36 cellular contexts compared by ENCODE assay signal in the genomic region with DNA sequence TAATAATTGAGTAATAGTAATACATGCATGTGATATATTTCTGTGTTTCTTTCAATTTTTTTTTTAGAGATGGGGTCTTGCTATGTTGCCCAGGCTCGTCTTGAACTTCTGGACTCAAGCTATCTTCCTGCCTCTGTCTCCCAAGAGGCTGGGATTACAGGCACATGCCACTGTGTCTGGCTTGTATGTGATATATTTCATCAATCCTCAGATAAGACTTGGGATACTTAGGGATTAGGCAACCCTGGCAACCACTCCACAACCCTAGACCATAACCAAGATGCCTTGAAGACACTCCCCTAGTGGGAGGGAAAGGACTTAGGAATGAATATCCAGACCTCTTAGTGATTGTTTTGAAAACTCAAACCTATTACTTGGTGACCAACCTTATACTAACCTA.
DNase-seq lines count a peak whose midpoint lies in the region; ATAC-seq, FAIRE-seq and TF ChIP-seq lines count a peak whose summit lies in the region.
"Had no signal": no experiment of that assay in that cellular context is flagged by ENCODE, and none has a peak within 500 bp of the region (broad histone marks: within the 10 kb centered on the region; RNA-seq: fewer than 3 reads in every experiment).

No MANE protein-coding gene starts in this region.

- no peaks in the 10 kb centered on the region for H3K9me3 ChIP-seq in heart right ventricle
- no peaks in the 10 kb centered on the region for H3K9me3 ChIP-seq in smooth muscle cell (replicated peaks; ENCODE audit: low read depth)
- H3K9me3 ChIP-seq in osteoblast (ENCODE audit: low read depth, low read length): no peaks in the 10 kb centered on the region
- H3K9me3 ChIP-seq: lower lobe of right lung, Peyer's patch, testis had no signal

- peaks cover 2% of the 10 kb centered on the region for H3K27me3 Mint-ChIP-seq in glutamatergic neuron (ENCODE audit: unreplicated experiment)

- H3K4me1 ChIP-seq in heart right ventricle (peaks cover 0 to 37% (median 18%) of the 10 kb centered on the region in 9 donors), smooth muscle cell (ENCODE audit: low read depth) (no peaks in the 10 kb centered on the region), osteoblast (ENCODE audit: insufficient read depth, low read length) (peaks cover 14% of the 10 kb centered on the region)
- H3K4me1 ChIP-seq: Peyer's patch had no signal

- no peak overlapping the region for H3K27ac Mint-ChIP-seq in glutamatergic neuron (ENCODE audit: unreplicated experiment)
- H3K27ac Mint-ChIP-seq: activated CD4-positive, alpha-beta memory T cell treated with anti-CD3 and anti-CD28 coated beads, Interleukin-2, amount 10 ng/mL, durations not matched to agents 7 days and 5 days; activated naive CD4-positive, alpha-beta T cell treated with anti-CD3 and anti-CD28 coated beads for 36 hours; brain; CD4-positive, CD25-positive, alpha-beta regulatory T cell; HFFc6; naive thymus-derived CD8-positive, alpha-beta T cell; stimulated activated naive CD8-positive, alpha-beta T cell treated with anti-CD3 and anti-CD28 coated beads, Interleukin-15, Interleukin-2, amounts not matched to agents 100 ng/mL and 50 ng/mL, for 24 hours had no signal

- H3K9ac ChIP-seq in smooth muscle cell (ENCODE audit: low read depth): no peak overlapping the region
- H3K9ac ChIP-seq: GM23248, KMS-11 had no signal

- no peaks in the 10 kb centered on the region for H3K4me1 Mint-ChIP-seq in glutamatergic neuron (ENCODE audit: low read depth, unreplicated experiment)
- H3K4me1 Mint-ChIP-seq: activated CD4-positive, alpha-beta memory T cell treated with anti-CD3 and anti-CD28 coated beads, Interleukin-2, amount 10 ng/mL, durations not matched to agents 7 days and 5 days had no signal

- peak; percentile 52 for ATAC-seq in Right ventricle myocardium superior (ENCODE audit: poor library complexity)
- no peak for ATAC-seq in heart right ventricle
- ATAC-seq: lower lobe of right lung; naive thymus-derived CD8-positive, alpha-beta T cell had no signal

- intact Hi-C loops in Right ventricle myocardium superior (cut with DNase I) (no loop called here), heart right ventricle (cut with DNase I) (no loop called here)

- H3K36me3 Mint-ChIP-seq in glutamatergic neuron (ENCODE audit: unreplicated experiment): no peaks in the 10 kb centered on the region
- H3K36me3 Mint-ChIP-seq: brain; CD4-positive, CD25-positive, alpha-beta regulatory T cell; naive thymus-derived CD8-positive, alpha-beta T cell had no signal

- H3K4me3 ChIP-seq in heart right ventricle: no peak overlapping the region
- no peak overlapping the region for H3K4me3 ChIP-seq in bronchial epithelial cell (ENCODE audit: low read depth, low read length)
- no peak overlapping the region for H3K4me3 ChIP-seq in smooth muscle cell
- no peak overlapping the region for H3K4me3 ChIP-seq in osteoblast (ENCODE audit: insufficient read depth, low read length)
- H3K4me3 ChIP-seq: GM23248, lower lobe of right lung, Peyer's patch, testis had no signal

- peaks cover 27% of the 10 kb centered on the region for H3F3A ChIP-seq in smooth muscle cell (ENCODE audit: low read depth)

- FAIRE-seq in bronchial epithelial cell (lab: Jason Lieb, UNC) (no peak), GM12892 (lab: Jason Lieb, UNC) (no peak)
- FAIRE-seq: A204.1, colon, kidney, small intestine, urothelium cell line had no signal

- H3K4me2 ChIP-seq in smooth muscle cell (no peak overlapping the region), osteoblast (ENCODE audit: insufficient read depth, low read length) (no peak overlapping the region)
- H3K4me2 ChIP-seq: KMS-11 had no signal

- no peak for TF ChIP-seq CTCF in heart right ventricle (IDR thresholded peaks at IDR 0.05)
- no peak for TF ChIP-seq CTCF in bronchial epithelial cell (IDR thresholded peaks at IDR 0.05; ENCODE audit: insufficient read depth, low read length, severe bottlenecking)
- TF ChIP-seq CTCF in smooth muscle cell (IDR thresholded peaks at IDR 0.05; ENCODE audit: borderline replicate concordance, insufficient read depth, poor library complexity, severe bottlenecking): no peak
- no peak for TF ChIP-seq CTCF in glutamatergic neuron (IDR thresholded peaks at IDR 0.05; ENCODE audit: partially characterized antibody, unreplicated experiment)
- no peak for TF ChIP-seq CTCF in osteoblast (IDR thresholded peaks at IDR 0.05; ENCODE audit: extremely low read depth, low read depth, low read length)

- H3K4me3 Mint-ChIP-seq in glutamatergic neuron (ENCODE audit: unreplicated experiment): no peak overlapping the region
- H3K4me3 Mint-ChIP-seq: activated CD4-positive, alpha-beta memory T cell treated with anti-CD3 and anti-CD28 coated beads, Interleukin-2, amount 10 ng/mL, durations not matched to agents 7 days and 5 days; activated naive CD4-positive, alpha-beta T cell treated with anti-CD3 and anti-CD28 coated beads for 36 hours; brain; CD4-positive, CD25-positive, alpha-beta regulatory T cell; HFFc6; naive thymus-derived CD8-positive, alpha-beta T cell; stimulated activated naive CD8-positive, alpha-beta T cell treated with anti-CD3 and anti-CD28 coated beads, Interleukin-15, Interleukin-2, amounts not matched to agents 100 ng/mL and 50 ng/mL, for 24 hours had no signal

- no peak overlapping the region for H3K27ac ChIP-seq in heart right ventricle
- peak overlapping the region; percentile 95 for H3K27ac ChIP-seq in smooth muscle cell (ENCODE audit: low read depth)
- H3K27ac ChIP-seq in osteoblast (ENCODE audit: low read depth, low read length): no peak overlapping the region
- H3K27ac ChIP-seq: GM23248, HL-60, KMS-11, lower lobe of right lung, Peyer's patch, testis had no signal

- TF ChIP-seq POLR2A in GM12892 (IDR thresholded peaks at IDR 0.05; ENCODE audit: low read depth, low read length): no peak

- DNase-seq in Right ventricle myocardium superior (no peak), heart right ventricle (no peak), bronchial epithelial cell (ENCODE audit: low read depth) (peak; percentile 8), iris pigment epithelial cell (ENCODE audit: low read depth) (peak; percentile 9), smooth muscle cell (lab: John Stamatoyannopoulos, UW; ENCODE audit: unreplicated experiment) (no peak), GM12892 (ENCODE audit: insufficient read length) (no peak), glutamatergic neuron (no peak), osteoblast (ENCODE audit: insufficient read length, low spot score, missing footprints) (no peak)
- DNase-seq: activated CD4-positive, alpha-beta memory T cell treated with anti-CD3 and anti-CD28 coated beads, Interleukin-2, amount 10 ng/mL, durations not matched to agents 7 days and 5 days; activated CD8-positive, alpha-beta memory T cell treated with anti-CD3 and anti-CD28 coated beads, Interleukin-2, amount 50 U/mL, for 4 hours; activated naive CD4-positive, alpha-beta T cell treated with anti-CD3 and anti-CD28 coated beads for 36 hours; AML-193; Calu3; CD4-positive, CD25-positive, alpha-beta regulatory T cell; DND-41; effector CD4-positive, alpha-beta T cell; GF-D8; GM23248; HFFc6; kidney; lower lobe of right lung; naive thymus-derived CD8-positive, alpha-beta T cell; NCI-H1930; NCI-H526; Peyer's patch; SIG-M5; small intestine; stimulated activated CD4-positive, alpha-beta T cell treated with anti-CD3 and anti-CD28 coated beads, Interleukin-1b, Interleukin-23, amount 100 ng/mL, for 48 hours; testis had no signal

- peaks cover 4% of the 10 kb centered on the region for H3K9me3 Mint-ChIP-seq in glutamatergic neuron (ENCODE audit: unreplicated experiment)
- H3K9me3 Mint-ChIP-seq: activated CD4-positive, alpha-beta memory T cell treated with anti-CD3 and anti-CD28 coated beads, Interleukin-2, amount 10 ng/mL, durations not matched to agents 7 days and 5 days; activated naive CD4-positive, alpha-beta T cell treated with anti-CD3 and anti-CD28 coated beads for 36 hours; HFFc6; naive thymus-derived CD8-positive, alpha-beta T cell; stimulated activated naive CD8-positive, alpha-beta T cell treated with anti-CD3 and anti-CD28 coated beads, Interleukin-15, Interleukin-2, amounts not matched to agents 100 ng/mL and 50 ng/mL, for 24 hours had no signal

- H3K79me2 ChIP-seq in smooth muscle cell (ENCODE audit: low read depth) (no peaks in the 10 kb centered on the region), osteoblast (ENCODE audit: insufficient read depth, low read length) (no peaks in the 10 kb centered on the region)

- 23 to 47% methylated on average over 1 of the region's 1 CpG for WGBS in heart right ventricle, 2 donors
- WGBS in smooth muscle cell (ENCODE audit: low lambda C conversion rate): 0% methylated on average over 1 of the region's 1 CpG

- no peaks in the 10 kb centered on the region for H4K20me1 ChIP-seq in smooth muscle cell (ENCODE audit: low read depth)
- H4K20me1 ChIP-seq in osteoblast (ENCODE audit: insufficient read depth, low read length): no peaks in the 10 kb centered on the region

- peaks cover 0 to 18% (median 14%) of the 10 kb centered on the region in 7 donors for H3K27me3 ChIP-seq in heart right ventricle
- no peaks in the 10 kb centered on the region for H3K27me3 ChIP-seq in bronchial epithelial cell (ENCODE audit: control insufficient read depth, insufficient read depth, low read length)
- no peaks in the 10 kb centered on the region for H3K27me3 ChIP-seq in smooth muscle cell (ENCODE audit: low read depth)
- H3K27me3 ChIP-seq in osteoblast (ENCODE audit: insufficient read depth, low read length): peaks cover 13% of the 10 kb centered on the region
- H3K27me3 ChIP-seq: Peyer's patch, testis had no signal

- no peak overlapping the region for H2AFZ ChIP-seq in smooth muscle cell (ENCODE audit: low read depth)
- H2AFZ ChIP-seq in osteoblast (ENCODE audit: low read length): no peak overlapping the region
- H2AFZ ChIP-seq: GM23248 had no signal

- H3K36me3 ChIP-seq in heart right ventricle: no peaks in the 10 kb centered on the region
- no peaks in the 10 kb centered on the region for H3K36me3 ChIP-seq in bronchial epithelial cell (ENCODE audit: control insufficient read depth, insufficient read depth, low read length)
- H3K36me3 ChIP-seq in smooth muscle cell (ENCODE audit: low read depth): no peaks in the 10 kb centered on the region
- H3K36me3 ChIP-seq in osteoblast (ENCODE audit: insufficient read depth, low read length): no peaks in the 10 kb centered on the region
- H3K36me3 ChIP-seq: lower lobe of right lung, Peyer's patch had no signal

Comparison
In these comparisons a context has a peak if more than half of its experiments do, and no peak if none do; other contexts are left out.
1. DNase-seq: peak in bronchial epithelial cell (single experiment) and iris pigment epithelial cell (single experiment); none in Right ventricle myocardium superior (single experiment), heart right ventricle (0 of 2), smooth muscle cell (single experiment), GM12892 (single experiment), glutamatergic neuron (single experiment) and osteoblast (single experiment).